Comparison of ENCODE assay signal across 1 cellular context in genomic region chr22:37608477-37609239, GRCh38.
A peak's percentile ranks its signal among the peaks of the same experiment; 100 is the strongest.
TF ChIP-seq lines count a peak whose summit lies in the region.

TSS of gene GGA1 (plus strand) at chr22:37608834. CDS start at chr22:37608861, 27 bp downstream.

TF ChIP-seq in HepG2, 621 proteins besides CTCF, POLR2A, EP300 and RAD21 (continued from another document):
- no peak for TF ChIP-seq THAP8 (CRISPR knock-in tag; IDR thresholded peaks at IDR 0.05; ENCODE audit: borderline replicate concordance)
- TF ChIP-seq GPN1 (CRISPR knock-in tag; IDR thresholded peaks at IDR 0.05; ENCODE audit: borderline replicate concordance) = no peak
- TF ChIP-seq ZNF83 (CRISPR knock-in tag; IDR thresholded peaks at IDR 0.05; ENCODE audit: borderline replicate concordance) = no peak
- no peak for TF ChIP-seq MTA3 (CRISPR knock-in tag; IDR thresholded peaks at IDR 0.05)
- TF ChIP-seq ZNF878 (CRISPR knock-in tag; IDR thresholded peaks at IDR 0.05) = no peak; the same call in 1 of the 2 replicates
- TF ChIP-seq ZNF704 (CRISPR knock-in tag; IDR thresholded peaks at IDR 0.05; ENCODE audit: borderline replicate concordance) = no peak
- TF ChIP-seq ZNF512B (CRISPR knock-in tag; IDR thresholded peaks at IDR 0.05; ENCODE audit: borderline replicate concordance) = no peak
- no peak for TF ChIP-seq E2F2 (CRISPR knock-in tag; IDR thresholded peaks at IDR 0.05; ENCODE audit: borderline replicate concordance)
- no peak for TF ChIP-seq BRD4 (CRISPR knock-in tag; IDR thresholded peaks at IDR 0.05)
- TF ChIP-seq ZBTB8A (CRISPR knock-in tag; IDR thresholded peaks at IDR 0.05; ENCODE audit: borderline replicate concordance, low read depth) = no peak
- TF ChIP-seq ZNF3 (CRISPR knock-in tag; IDR thresholded peaks at IDR 0.05) = no peak
- no peak for TF ChIP-seq NFE2L1 (CRISPR knock-in tag; IDR thresholded peaks at IDR 0.05; ENCODE audit: borderline replicate concordance)
- TF ChIP-seq MED13 (CRISPR knock-in tag; IDR thresholded peaks at IDR 0.05) = peak; percentile 42; the same call in 1 of the 2 replicates
- TF ChIP-seq HMG20B (CRISPR knock-in tag; conservative IDR thresholded peaks at IDR 0.05) = 0 out of 2 replicates have a peak, but pooled peaks have one; percentile 26
- peak; percentile 89 for TF ChIP-seq HDAC1 (CRISPR knock-in tag; IDR thresholded peaks at IDR 0.05)
- TF ChIP-seq ZNF7 (CRISPR knock-in tag; IDR thresholded peaks at IDR 0.05) = no peak
- TF ChIP-seq SMARCC2 (IDR thresholded peaks at IDR 0.05) = no peak
- TF ChIP-seq ZEB1 (IDR thresholded peaks at IDR 0.05; ENCODE audit: insufficient replicate concordance, low read depth) = peak; percentile 43
- no peak for TF ChIP-seq ZNF576 (CRISPR knock-in tag; IDR thresholded peaks at IDR 0.05)
- TF ChIP-seq RARG (CRISPR knock-in tag; IDR thresholded peaks at IDR 0.05; ENCODE audit: low read depth) = no peak
- no peak; the same call in 1 of the 2 replicates for TF ChIP-seq JUND (CRISPR knock-in tag; IDR thresholded peaks at IDR 0.05)
- peak; percentile 89 for TF ChIP-seq PHF20 (CRISPR knock-in tag; IDR thresholded peaks at IDR 0.05)
- TF ChIP-seq NFIB (CRISPR knock-in tag; IDR thresholded peaks at IDR 0.05; ENCODE audit: borderline replicate concordance) = no peak
- no peak for TF ChIP-seq GLI4 (CRISPR knock-in tag; IDR thresholded peaks at IDR 0.05; ENCODE audit: borderline replicate concordance)
- TF ChIP-seq ARID5B (CRISPR knock-in tag; IDR thresholded peaks at IDR 0.05) = peak; percentile 48
- TF ChIP-seq MTF1 (CRISPR knock-in tag; IDR thresholded peaks at IDR 0.05) = no peak
- TF ChIP-seq ZNF10 (CRISPR knock-in tag; IDR thresholded peaks at IDR 0.05; ENCODE audit: borderline replicate concordance, low read depth) = no peak
- TF ChIP-seq ISL2 (CRISPR knock-in tag; IDR thresholded peaks at IDR 0.05) = peak; percentile 29
- no peak for TF ChIP-seq NAIF1 (CRISPR knock-in tag; IDR thresholded peaks at IDR 0.05; ENCODE audit: borderline replicate concordance)
- no peak for TF ChIP-seq JARID2 (CRISPR knock-in tag; IDR thresholded peaks at IDR 0.05; ENCODE audit: insufficient replicate concordance)
- TF ChIP-seq SRF (IDR thresholded peaks at IDR 0.05; ENCODE audit: low read depth, low read length) = no peak
- TF ChIP-seq ZNF678 (CRISPR knock-in tag; IDR thresholded peaks at IDR 0.05) = no peak
- TF ChIP-seq MXD3 (CRISPR knock-in tag; IDR thresholded peaks at IDR 0.05) = peak; percentile 48; the same call in 1 of the 2 replicates
- TF ChIP-seq PCBP1 (IDR thresholded peaks at IDR 0.05; ENCODE audit: borderline replicate concordance, low read depth, low read length) = peak; percentile 79; the same call in 1 of the 2 replicates
TF ChIP-seq in HepG2: peak in this region for 266.
